ENCODE assay signal across 19 cellular contexts in genomic region chr13:82797876-82798275, GRCh38.
"Had no signal": no experiment of that assay in that cellular context is flagged by ENCODE, and none has a peak within 500 bp of the region (broad histone marks: within the 10 kb centered on the region; RNA-seq: fewer than 3 reads in every experiment).

No MANE protein-coding gene starts in this region.

- H3K36me3 Mint-ChIP-seq: natural killer cell; stimulated activated memory B cell treated with anti-CD40 and anti-IgM and Interleukin-4, amounts not matched to agents 10 μg/mL and 1 μg/mL and 100 μg/mL, for 72 hours had no signal

- H3K27me3 Mint-ChIP-seq: stimulated activated memory B cell treated with anti-CD40 and anti-IgM and Interleukin-4, amounts not matched to agents 10 μg/mL and 1 μg/mL and 100 μg/mL, for 72 hours; stimulated activated naive CD8-positive, alpha-beta T cell treated with anti-CD3 and anti-CD28 coated beads, Interleukin-15, Interleukin-2, amounts not matched to agents 100 ng/mL and 50 ng/mL, for 24 hours had no signal

- H3K9me3 Mint-ChIP-seq: stimulated activated memory B cell treated with anti-CD40 and anti-IgM and Interleukin-4, amounts not matched to agents 10 μg/mL and 1 μg/mL and 100 μg/mL, for 72 hours had no signal

- DNase-seq: cortex of kidney; dorsolateral prefrontal cortex; effector CD8-positive, alpha-beta T cell; foreskin melanocyte; heart left ventricle; islet precursor cell; mammary epithelial cell; natural killer cell; pancreas; retina; right lobe of liver; spleen; stimulated activated CD4-positive, alpha-beta T cell treated with anti-CD3 and anti-CD28 coated beads, Interleukin-15, amount 100 ng/mL, for 24 hours; stimulated activated CD4-positive, alpha-beta T cell treated with anti-CD3 and anti-CD28 coated beads, Interleukin-1b, Interleukin-23, amount 100 ng/mL, for 48 hours; stimulated activated CD4-positive, alpha-beta T cell treated with anti-CD3 and anti-CD28 coated beads, Interleukin-4, amount 100 ng/mL, for 24 hours; transverse colon had no signal

- H3K4me3 Mint-ChIP-seq: natural killer cell; neural crest cell; stimulated activated memory B cell treated with anti-CD40 and anti-IgM and Interleukin-4, amounts not matched to agents 10 μg/mL and 1 μg/mL and 100 μg/mL, for 72 hours; stimulated activated naive CD8-positive, alpha-beta T cell treated with anti-CD3 and anti-CD28 coated beads, Interleukin-15, Interleukin-2, amounts not matched to agents 100 ng/mL and 50 ng/mL, for 24 hours had no signal

- H3K4me1 Mint-ChIP-seq: natural killer cell; stimulated activated memory B cell treated with anti-CD40 and anti-IgM and Interleukin-4, amounts not matched to agents 10 μg/mL and 1 μg/mL and 100 μg/mL, for 72 hours had no signal

- FAIRE-seq: pancreas had no signal

- H3K27ac Mint-ChIP-seq: natural killer cell; stimulated activated memory B cell treated with anti-CD40 and anti-IgM and Interleukin-4, amounts not matched to agents 10 μg/mL and 1 μg/mL and 100 μg/mL, for 72 hours; stimulated activated naive CD8-positive, alpha-beta T cell treated with anti-CD3 and anti-CD28 coated beads, Interleukin-15, Interleukin-2, amounts not matched to agents 100 ng/mL and 50 ng/mL, for 24 hours had no signal
